ENCODE assay signal across 13 cellular contexts in genomic region chr13:24263652-24264051, GRCh38. TPM values are rescaled to one million over a fixed set of nuclear protein-coding genes. Genes with fewer than 3 reads are reported as not detected.
DNase-seq lines count a peak whose midpoint lies in the region; ATAC-seq and TF ChIP-seq lines count a peak whose summit lies in the region.
"Had no signal": no experiment of that assay in that cellular context is flagged by ENCODE, and none has a peak within 500 bp of the region (broad histone marks: within the 10 kb centered on the region; RNA-seq: fewer than 3 reads in every experiment).

No MANE protein-coding gene starts in this region.

- intact Hi-C loops in CD8-positive, alpha-beta T cell (cut with DNase I, micrococcal nuclease), result no loop called here

- H4K20me1 ChIP-seq in osteoblast (ENCODE audit: insufficient read depth, low read length), result no peaks in the 10 kb centered on the region

- H3K4me3 ChIP-seq in CD8-positive, alpha-beta T cell (ENCODE audit: low read depth, low read length), result no peak overlapping the region
- H3K4me3 ChIP-seq in osteoblast (ENCODE audit: insufficient read depth, low read length) (no peak overlapping the region), HAP-1 (no peak overlapping the region)

- peak overlapping the region; percentile 33 for H2AFZ ChIP-seq in osteoblast (ENCODE audit: low read length)

- H3K9me3 ChIP-seq in CD8-positive, alpha-beta T cell (ENCODE audit: low read length), result no peaks in the 10 kb centered on the region
- H3K9me3 ChIP-seq in osteoblast (ENCODE audit: low read depth, low read length) (no peaks in the 10 kb centered on the region), HAP-1 (no peaks in the 10 kb centered on the region)

- DNase-seq in CD8-positive, alpha-beta T cell, result no peak
- no peak for DNase-seq in T-helper 2 cell treated with Interferon-gamma antibody and Interleukin-4, amounts not matched to agents 5 μg/mL and 100 μg/mL, for 36 hours (ENCODE audit: low spot score)
- DNase-seq in effector memory CD8-positive, alpha-beta T cell, result no peak
- no peak for DNase-seq in osteoblast (ENCODE audit: insufficient read length, low spot score, missing footprints)
- DNase-seq in HAP-1 (ENCODE audit: low spot score in 2 of 2), result no peak
- DNase-seq: caudate nucleus; H7; left colon; NCI-H1417 treated with DMSO at 0.1 percent for 48 hours; NK-92 treated with Interleukin-12 subunit alpha and Interleukin-12 subunit beta, amount 100 ng/mL, for 24 hours had no signal

- no peaks in the 10 kb centered on the region for H3K79me2 ChIP-seq in osteoblast (ENCODE audit: insufficient read depth, low read length)

- in situ Hi-C loops in HAP-1 (cut with MboI; ENCODE audit: low sequenced_read_pairs), result no loop called here

- H3K4me1 ChIP-seq in CD8-positive, alpha-beta T cell (ENCODE audit: insufficient read depth, low read length), result peaks cover 96% of the 10 kb centered on the region
- H3K4me1 ChIP-seq in osteoblast (ENCODE audit: insufficient read depth, low read length) (no peaks in the 10 kb centered on the region), HAP-1 (no peaks in the 10 kb centered on the region)

- no peak for ATAC-seq in CD8-positive, alpha-beta T cell
- no peak for ATAC-seq in effector memory CD8-positive, alpha-beta T cell (replicated peaks)
- no peak for ATAC-seq in HG03159 (IDR thresholded peaks at IDR 0.05; ENCODE audit: unreplicated experiment)
- no peak for ATAC-seq in GM19452 (IDR thresholded peaks at IDR 0.05; ENCODE audit: unreplicated experiment)
- ATAC-seq: left colon had no signal

- peaks cover 34% of the 10 kb centered on the region for H3K36me3 Mint-ChIP-seq in CD8-positive, alpha-beta T cell
- H3K36me3 Mint-ChIP-seq in T-helper 2 cell treated with Interferon-gamma antibody and Interleukin-4, amounts not matched to agents 5 μg/mL and 100 μg/mL, for 36 hours (ENCODE audit: low read depth), result peaks cover 45% of the 10 kb centered on the region
- peaks cover 45% of the 10 kb centered on the region for H3K36me3 Mint-ChIP-seq in effector memory CD8-positive, alpha-beta T cell (ENCODE audit: insufficient read depth)

- peak overlapping the region; percentile 99 for H3K27ac Mint-ChIP-seq in CD8-positive, alpha-beta T cell
- H3K27ac Mint-ChIP-seq in T-helper 2 cell treated with Interferon-gamma antibody and Interleukin-4, amounts not matched to agents 5 μg/mL and 100 μg/mL, for 36 hours, result no peak overlapping the region
- H3K27ac Mint-ChIP-seq in effector memory CD8-positive, alpha-beta T cell, result peak overlapping the region; percentile 93 to 99

- peak overlapping the region; percentile 44 for H3K27ac ChIP-seq in CD8-positive, alpha-beta T cell (ENCODE audit: low read depth, low read length)
- no peak overlapping the region for H3K27ac ChIP-seq in osteoblast (ENCODE audit: low read depth, low read length)

- H3K4me3 Mint-ChIP-seq in CD8-positive, alpha-beta T cell, result peak overlapping the region; percentile 77
- H3K4me3 Mint-ChIP-seq in T-helper 2 cell treated with Interferon-gamma antibody and Interleukin-4, amounts not matched to agents 5 μg/mL and 100 μg/mL, for 36 hours, result peak overlapping the region; percentile 80
- H3K4me3 Mint-ChIP-seq in effector memory CD8-positive, alpha-beta T cell, result peak overlapping the region; percentile 74 to 77

- TF ChIP-seq CTCF in CD8-positive, alpha-beta T cell (IDR thresholded peaks at IDR 0.05), result no peak
- TF ChIP-seq CTCF in osteoblast (IDR thresholded peaks at IDR 0.05; ENCODE audit: extremely low read depth, low read depth, low read length), result no peak

- H3K36me3 ChIP-seq in CD8-positive, alpha-beta T cell (ENCODE audit: insufficient read depth, low read length), result no peaks in the 10 kb centered on the region
- H3K36me3 ChIP-seq in osteoblast (ENCODE audit: insufficient read depth, low read length) (no peaks in the 10 kb centered on the region), HAP-1 (replicated peaks) (no peaks in the 10 kb centered on the region)

- no peak overlapping the region for H3K4me2 ChIP-seq in osteoblast (ENCODE audit: insufficient read depth, low read length)

- POLR2A ChIA-PET in CD8-positive, alpha-beta T cell (lab: Charles Lee), result interaction anchor here (1.0 to 12.4 kb wide), 2 partner anchors 8 to 11 kb away, joined by 3 to 224 read pairs; no protein-coding TSS in a partner anchor

- H3K4me1 Mint-ChIP-seq in CD8-positive, alpha-beta T cell (ENCODE audit: low read depth), result peaks cover 95% of the 10 kb centered on the region
- H3K4me1 Mint-ChIP-seq in T-helper 2 cell treated with Interferon-gamma antibody and Interleukin-4, amounts not matched to agents 5 μg/mL and 100 μg/mL, for 36 hours (ENCODE audit: low read depth), result peaks cover 75% of the 10 kb centered on the region
- H3K4me1 Mint-ChIP-seq in effector memory CD8-positive, alpha-beta T cell (ENCODE audit: low read depth in 2 of 2), result peaks cover 74 to 94% of the 10 kb centered on the region in 2 donors

- no peaks in the 10 kb centered on the region for H3K27me3 ChIP-seq in CD8-positive, alpha-beta T cell (ENCODE audit: insufficient read depth, low read length)
- H3K27me3 ChIP-seq in osteoblast (ENCODE audit: insufficient read depth, low read length) (no peaks in the 10 kb centered on the region), HAP-1 (ENCODE audit: low read depth) (no peaks in the 10 kb centered on the region)

- no peaks in the 10 kb centered on the region for H3K27me3 Mint-ChIP-seq in CD8-positive, alpha-beta T cell (ENCODE audit: low read depth)
- H3K27me3 Mint-ChIP-seq in T-helper 2 cell treated with Interferon-gamma antibody and Interleukin-4, amounts not matched to agents 5 μg/mL and 100 μg/mL, for 36 hours (ENCODE audit: low read depth), result no peaks in the 10 kb centered on the region
- no peaks in the 10 kb centered on the region for H3K27me3 Mint-ChIP-seq in effector memory CD8-positive, alpha-beta T cell

- H3K9me3 Mint-ChIP-seq in CD8-positive, alpha-beta T cell, result no peaks in the 10 kb centered on the region
- H3K9me3 Mint-ChIP-seq in T-helper 2 cell treated with Interferon-gamma antibody and Interleukin-4, amounts not matched to agents 5 μg/mL and 100 μg/mL, for 36 hours, result no peaks in the 10 kb centered on the region
- no peaks in the 10 kb centered on the region for H3K9me3 Mint-ChIP-seq in effector memory CD8-positive, alpha-beta T cell

- CTCF ChIA-PET in CD8-positive, alpha-beta T cell (lab: Charles Lee), result interaction anchor here (0.7 to 1.0 kb wide), 2 partner anchors 15 to 38 kb away, joined by 3 read pairs; no protein-coding TSS in a partner anchor

RNA-seq across cellular contexts. Expression of gene C1QTNF9, which starts 45.7 kb away (rescaled TPM):
- under 1 TPM in 1 of 2 experiments, not detected in 1; 0.17 TPM for total RNA-seq in CD8-positive, alpha-beta T cell
- total RNA-seq in osteoblast, result under 0.01 TPM in 1 of 2 replicates, not detected in the other
- total RNA-seq: activated CD8-positive, alpha-beta memory T cell treated with anti-CD3 and anti-CD28 coated beads for 36 hours had no signal
